Comparison of ENCODE assay signal across 1 cellular context in genomic region chr1:213737398-213738040, GRCh38.
A peak's percentile ranks its signal among the peaks of the same experiment; 100 is the strongest.
TF ChIP-seq lines count a peak whose summit lies in the region.

No MANE protein-coding gene starts in this region.

TF ChIP-seq in HepG2, 621 proteins besides CTCF, POLR2A, EP300 and RAD21 (continued from another document and continues in another):
- TF ChIP-seq ARHGAP35 (CRISPR knock-in tag; IDR thresholded peaks at IDR 0.05; ENCODE audit: borderline replicate concordance) (no peak), ZUFSP (CRISPR knock-in tag; IDR thresholded peaks at IDR 0.05; ENCODE audit: borderline replicate concordance) (no peak), ZNF33B (CRISPR knock-in tag; IDR thresholded peaks at IDR 0.05) (no peak), FOXP4 (CRISPR knock-in tag; IDR thresholded peaks at IDR 0.05) (peak; percentile 82), KLF12 (CRISPR knock-in tag; IDR thresholded peaks at IDR 0.05; ENCODE audit: borderline replicate concordance) (no peak), IRF2 (CRISPR knock-in tag; IDR thresholded peaks at IDR 0.05) (peak; percentile 93; the same call in 1 of the 2 replicates), ZBTB7A (CRISPR knock-in tag; IDR thresholded peaks at IDR 0.05) (no peak), RNF2 (conservative IDR thresholded peaks at IDR 0.05; ENCODE audit: low read depth) (no peak), HMGXB4 (CRISPR knock-in tag; IDR thresholded peaks at IDR 0.05; ENCODE audit: borderline replicate concordance in 1 of 2, low read depth in 1 of 2) (peak in 1 of 2 experiments; percentile 47; a peak in 2 of 4 replicates), SP1 (IDR thresholded peaks at IDR 0.05) (no peak), SP1 (CRISPR knock-in tag; IDR thresholded peaks at IDR 0.05) (no peak), ZFP90 (CRISPR knock-in tag; IDR thresholded peaks at IDR 0.05; ENCODE audit: borderline replicate concordance) (0 out of 2 replicates have a peak, but pooled peaks have one; percentile 37), CERS6 (CRISPR knock-in tag; IDR thresholded peaks at IDR 0.05) (no peak), ETV6 (CRISPR knock-in tag; conservative IDR thresholded peaks at IDR 0.05) (no peak), ZBTB40 (IDR thresholded peaks at IDR 0.05) (no peak), ZBTB40 (CRISPR knock-in tag; IDR thresholded peaks at IDR 0.05) (no peak; the same call in 1 of the 2 replicates), PLRG1 (conservative IDR thresholded peaks at IDR 0.05) (no peak), CREB1 (IDR thresholded peaks at IDR 0.05) (no peak), CREB1 (CRISPR knock-in tag; IDR thresholded peaks at IDR 0.05) (peak; percentile 30; the same call in 1 of the 2 replicates), ZHX1 (CRISPR knock-in tag; IDR thresholded peaks at IDR 0.05; ENCODE audit: low read depth) (0 out of 2 replicates have a peak, but pooled peaks have one; percentile 56), ZSCAN21 (CRISPR knock-in tag; IDR thresholded peaks at IDR 0.05; ENCODE audit: borderline replicate concordance) (peak; percentile 53; the same call in 1 of the 2 replicates), HNF1B (CRISPR knock-in tag; IDR thresholded peaks at IDR 0.05) (peak; percentile 58; the same call in 1 of the 2 replicates), IRF9 (CRISPR knock-in tag; IDR thresholded peaks at IDR 0.05; ENCODE audit: borderline replicate concordance) (no peak), PHF20 (CRISPR knock-in tag; IDR thresholded peaks at IDR 0.05) (no peak), ZNF503 (CRISPR knock-in tag; IDR thresholded peaks at IDR 0.05) (peak; percentile 39; the same call in 1 of the 2 replicates), ATF2 (CRISPR knock-in tag; IDR thresholded peaks at IDR 0.05) (0 out of 2 replicates have a peak, but pooled peaks have one; percentile 58), RFXANK (CRISPR knock-in tag; IDR thresholded peaks at IDR 0.05) (no peak), ZNF431 (CRISPR knock-in tag; IDR thresholded peaks at IDR 0.05; ENCODE audit: borderline replicate concordance, low read depth) (peak; percentile 66; the same call in 1 of the 2 replicates)
